24 cellular contexts compared by ENCODE assay signal in the genomic region with DNA sequence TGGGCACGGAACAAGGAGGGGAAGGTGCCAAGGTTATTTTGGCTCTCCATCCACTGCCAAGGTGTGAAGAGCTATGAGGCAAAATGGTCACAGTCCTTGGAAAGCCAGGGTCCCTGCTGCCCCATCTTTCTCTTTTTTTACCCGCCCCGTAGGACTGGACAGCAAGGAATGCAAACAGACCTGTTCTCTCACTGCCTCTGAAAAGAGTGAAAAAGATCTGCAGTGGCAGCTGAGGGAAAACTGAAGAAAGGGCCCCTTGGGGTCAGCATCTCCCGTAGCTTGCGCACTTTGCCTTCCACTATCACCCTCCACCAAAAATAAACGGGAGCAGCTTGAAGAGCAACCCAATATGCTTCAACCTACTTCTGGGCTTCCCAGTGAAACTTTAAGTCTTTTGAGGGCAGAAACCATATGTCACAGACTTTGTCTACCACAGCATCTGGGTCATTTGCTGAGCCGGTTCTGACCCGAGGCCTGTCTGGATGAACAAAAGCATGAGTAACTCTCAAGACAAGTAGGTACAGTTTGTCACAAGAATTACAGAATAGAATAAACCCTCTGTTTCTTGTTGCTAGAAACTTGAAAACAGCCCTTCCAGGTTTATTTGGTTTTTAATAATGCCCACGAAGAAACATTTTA.
"Had no signal": no experiment of that assay in that cellular context is flagged by ENCODE, and none has a peak within 500 bp of the region (broad histone marks: within the 10 kb centered on the region; RNA-seq: fewer than 3 reads in every experiment).

No MANE protein-coding gene starts in this region.

- H3K9me3 ChIP-seq: thyroid gland, uterus had no signal

- H3K36me3 Mint-ChIP-seq: activated naive CD4-positive, alpha-beta T cell treated with anti-CD3 and anti-CD28 coated beads, Interleukin-2, amount 50 U/mL, for 72 hours; brain; naive B cell; WTC11 had no signal

- H3K4me3 Mint-ChIP-seq: activated T-cell treated with anti-CD3 and anti-CD28 coated beads, Interleukin-2, amount 50 U/mL, for 24 hours; activated T-helper 17 cell treated with anti-CD3 and anti-CD28 coated beads, Interleukin-2, amount 50 U/mL, for 72 hours; brain; stimulated activated naive CD8-positive, alpha-beta T cell treated with anti-CD3 and anti-CD28 coated beads, Interleukin-15, Interleukin-2, amounts not matched to agents 100 ng/mL and 50 ng/mL, for 24 hours; WTC11 had no signal

- H3K27ac ChIP-seq: thyroid gland, uterus had no signal

- H3K27me3 ChIP-seq: thyroid gland, uterus had no signal

- H3K36me3 ChIP-seq: thyroid gland, uterus had no signal

- H3K9me3 Mint-ChIP-seq: activated naive CD4-positive, alpha-beta T cell treated with anti-CD3 and anti-CD28 coated beads, Interleukin-2, amount 50 U/mL, for 72 hours; activated T-cell treated with anti-CD3 and anti-CD28 coated beads, Interleukin-2, amount 50 U/mL, for 24 hours; activated T-helper 17 cell treated with anti-CD3 and anti-CD28 coated beads, Interleukin-2, amount 50 U/mL, for 72 hours; brain; naive B cell; stimulated activated naive CD8-positive, alpha-beta T cell treated with anti-CD3 and anti-CD28 coated beads, Interleukin-15, Interleukin-2, amounts not matched to agents 100 ng/mL and 50 ng/mL, for 24 hours; WTC11 had no signal

- DNase-seq: activated CD4-positive, alpha-beta T cell treated with anti-CD3 and anti-CD28 coated beads, Interleukin-2, amount 50 U/mL, for 4 hours; activated CD8-positive, alpha-beta memory T cell treated with anti-CD3 and anti-CD28 coated beads for 24 hours; activated CD8-positive, alpha-beta memory T cell treated with anti-CD3 and anti-CD28 coated beads, Interleukin-2, amount 50 U/mL, for 4 hours; activated T-cell treated with anti-CD3 and anti-CD28 coated beads, Interleukin-2, amount 50 U/mL, for 24 hours; aorta; effector memory CD4-positive, alpha-beta T cell; foreskin melanocyte; glutamatergic neuron; hippocampal formation; left cardiac atrium; mesenchymal stem cell; naive B cell; stimulated activated CD4-positive, alpha-beta T cell treated with anti-CD3 and anti-CD28 coated beads, Interleukin-12 subunit alpha, Interleukin-12 subunit beta, amount 100 ng/mL, for 4 hours; stimulated activated CD4-positive, alpha-beta T cell treated with anti-CD3 and anti-CD28 coated beads, Interleukin-4, amount 100 ng/mL, for 4 hours; substantia nigra; T-helper 9 cell; thyroid gland; uterus had no signal

- H3K27ac Mint-ChIP-seq: activated naive CD4-positive, alpha-beta T cell treated with anti-CD3 and anti-CD28 coated beads, Interleukin-2, amount 50 U/mL, for 72 hours; activated T-cell treated with anti-CD3 and anti-CD28 coated beads, Interleukin-2, amount 50 U/mL, for 24 hours; activated T-helper 17 cell treated with anti-CD3 and anti-CD28 coated beads, Interleukin-2, amount 50 U/mL, for 72 hours; brain; stimulated activated naive CD8-positive, alpha-beta T cell treated with anti-CD3 and anti-CD28 coated beads, Interleukin-15, Interleukin-2, amounts not matched to agents 100 ng/mL and 50 ng/mL, for 24 hours; WTC11 had no signal

- ATAC-seq: activated naive CD4-positive, alpha-beta T cell treated with anti-CD3 and anti-CD28 coated beads, Interleukin-2, amount 50 U/mL, for 72 hours; activated T-helper 17 cell treated with anti-CD3 and anti-CD28 coated beads, Interleukin-2, amount 50 U/mL, for 72 hours; esophagus mucosa; left cardiac atrium had no signal

- H3K27me3 Mint-ChIP-seq: activated T-cell treated with anti-CD3 and anti-CD28 coated beads, Interleukin-2, amount 50 U/mL, for 24 hours; activated T-helper 17 cell treated with anti-CD3 and anti-CD28 coated beads, Interleukin-2, amount 50 U/mL, for 72 hours; brain; naive B cell had no signal

- H3K4me3 ChIP-seq: thyroid gland, uterus had no signal

- H3K4me1 ChIP-seq: thyroid gland, uterus had no signal
